1 cellular context compared by ENCODE assay signal in the genomic region with DNA sequence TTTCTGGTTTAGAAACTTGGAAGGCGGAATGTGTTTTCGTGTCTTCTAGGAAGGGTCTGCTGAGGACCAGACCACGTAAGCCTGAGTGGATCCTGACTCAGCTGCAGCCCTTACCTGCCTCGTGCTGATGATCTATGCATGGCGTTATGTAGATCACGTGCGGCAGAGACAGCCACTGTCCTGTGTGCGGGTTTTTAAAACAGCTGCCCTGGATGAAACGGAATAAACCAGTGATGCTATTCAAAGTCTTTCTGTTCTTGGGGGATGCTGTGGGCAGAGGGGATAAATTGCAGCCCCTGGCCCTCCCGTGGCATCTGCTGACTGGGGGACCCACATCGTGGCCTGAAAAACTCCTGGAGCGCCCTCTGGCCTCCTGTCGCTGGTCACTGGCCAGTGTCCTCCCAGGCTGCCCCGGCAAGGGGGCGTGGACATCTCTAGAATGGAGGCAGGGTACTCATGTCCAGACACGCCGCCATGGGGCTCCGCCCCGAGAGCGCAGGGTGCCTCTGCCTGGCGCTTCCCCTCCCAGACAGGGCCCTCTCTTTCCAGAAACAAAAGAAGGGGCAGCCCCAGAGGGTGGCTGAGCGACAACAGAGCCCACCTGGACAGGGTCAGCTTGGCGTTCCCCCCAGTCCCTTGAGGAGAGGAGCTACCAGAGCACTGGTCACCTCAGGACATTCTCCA.
TF ChIP-seq lines count a peak whose summit lies in the region.

No MANE protein-coding gene starts in this region.

TF ChIP-seq in GM23338, 12 proteins besides CTCF, POLR2A, EP300 and RAD21:
- TF ChIP-seq, protein P1, sequence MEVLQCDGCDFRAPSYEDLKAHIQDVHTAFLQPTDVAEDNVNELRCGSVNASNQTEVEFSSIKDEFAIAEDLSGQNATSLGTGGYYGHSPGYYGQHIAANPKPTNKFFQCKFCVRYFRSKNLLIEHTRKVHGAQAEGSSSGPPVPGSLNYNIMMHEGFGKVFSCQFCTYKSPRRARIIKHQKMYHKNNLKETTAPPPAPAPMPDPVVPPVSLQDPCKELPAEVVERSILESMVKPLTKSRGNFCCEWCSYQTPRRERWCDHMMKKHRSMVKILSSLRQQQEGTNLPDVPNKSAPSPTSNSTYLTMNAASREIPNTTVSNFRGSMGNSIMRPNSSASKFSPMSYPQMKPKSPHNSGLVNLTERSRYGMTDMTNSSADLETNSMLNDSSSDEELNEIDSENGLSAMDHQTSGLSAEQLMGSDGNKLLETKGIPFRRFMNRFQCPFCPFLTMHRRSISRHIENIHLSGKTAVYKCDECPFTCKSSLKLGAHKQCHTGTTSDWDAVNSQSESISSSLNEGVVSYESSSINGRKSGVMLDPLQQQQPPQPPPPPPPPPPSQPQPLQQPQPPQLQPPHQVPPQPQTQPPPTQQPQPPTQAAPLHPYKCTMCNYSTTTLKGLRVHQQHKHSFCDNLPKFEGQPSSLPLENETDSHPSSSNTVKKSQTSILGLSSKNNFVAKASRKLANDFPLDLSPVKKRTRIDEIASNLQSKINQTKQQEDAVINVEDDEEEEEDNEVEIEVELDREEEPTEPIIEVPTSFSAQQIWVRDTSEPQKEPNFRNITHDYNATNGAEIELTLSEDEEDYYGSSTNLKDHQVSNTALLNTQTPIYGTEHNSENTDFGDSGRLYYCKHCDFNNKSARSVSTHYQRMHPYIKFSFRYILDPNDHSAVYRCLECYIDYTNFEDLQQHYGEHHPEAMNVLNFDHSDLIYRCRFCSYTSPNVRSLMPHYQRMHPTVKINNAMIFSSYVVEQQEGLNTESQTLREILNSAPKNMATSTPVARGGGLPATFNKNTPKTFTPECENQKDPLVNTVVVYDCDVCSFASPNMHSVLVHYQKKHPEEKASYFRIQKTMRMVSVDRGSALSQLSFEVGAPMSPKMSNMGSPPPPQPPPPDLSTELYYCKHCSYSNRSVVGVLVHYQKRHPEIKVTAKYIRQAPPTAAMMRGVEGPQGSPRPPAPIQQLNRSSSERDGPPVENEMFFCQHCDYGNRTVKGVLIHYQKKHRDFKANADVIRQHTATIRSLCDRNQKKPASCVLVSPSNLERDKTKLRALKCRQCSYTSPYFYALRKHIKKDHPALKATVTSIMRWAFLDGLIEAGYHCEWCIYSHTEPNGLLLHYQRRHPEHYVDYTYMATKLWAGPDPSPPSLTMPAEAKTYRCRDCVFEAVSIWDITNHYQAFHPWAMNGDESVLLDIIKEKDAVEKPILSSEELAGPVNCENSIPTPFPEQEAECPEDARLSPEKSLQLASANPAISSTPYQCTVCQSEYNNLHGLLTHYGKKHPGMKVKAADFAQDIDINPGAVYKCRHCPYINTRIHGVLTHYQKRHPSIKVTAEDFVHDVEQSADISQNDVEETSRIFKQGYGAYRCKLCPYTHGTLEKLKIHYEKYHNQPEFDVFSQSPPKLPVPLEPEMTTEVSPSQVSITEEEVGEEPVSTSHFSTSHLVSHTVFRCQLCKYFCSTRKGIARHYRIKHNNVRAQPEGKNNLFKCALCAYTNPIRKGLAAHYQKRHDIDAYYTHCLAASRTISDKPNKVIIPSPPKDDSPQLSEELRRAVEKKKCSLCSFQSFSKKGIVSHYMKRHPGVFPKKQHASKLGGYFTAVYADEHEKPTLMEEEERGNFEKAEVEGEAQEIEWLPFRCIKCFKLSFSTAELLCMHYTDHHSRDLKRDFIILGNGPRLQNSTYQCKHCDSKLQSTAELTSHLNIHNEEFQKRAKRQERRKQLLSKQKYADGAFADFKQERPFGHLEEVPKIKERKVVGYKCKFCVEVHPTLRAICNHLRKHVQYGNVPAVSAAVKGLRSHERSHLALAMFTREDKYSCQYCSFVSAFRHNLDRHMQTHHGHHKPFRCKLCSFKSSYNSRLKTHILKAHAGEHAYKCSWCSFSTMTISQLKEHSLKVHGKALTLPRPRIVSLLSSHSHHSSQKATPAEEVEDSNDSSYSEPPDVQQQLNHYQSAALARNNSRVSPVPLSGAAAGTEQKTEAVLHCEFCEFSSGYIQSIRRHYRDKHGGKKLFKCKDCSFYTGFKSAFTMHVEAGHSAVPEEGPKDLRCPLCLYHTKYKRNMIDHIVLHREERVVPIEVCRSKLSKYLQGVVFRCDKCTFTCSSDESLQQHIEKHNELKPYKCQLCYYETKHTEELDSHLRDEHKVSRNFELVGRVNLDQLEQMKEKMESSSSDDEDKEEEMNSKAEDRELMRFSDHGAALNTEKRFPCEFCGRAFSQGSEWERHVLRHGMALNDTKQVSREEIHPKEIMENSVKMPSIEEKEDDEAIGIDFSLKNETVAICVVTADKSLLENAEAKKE (CRISPR knock-in tag; IDR thresholded peaks at IDR 0.05) = no peak
- TF ChIP-seq STAT1 (IDR thresholded peaks at IDR 0.05; ENCODE audit: unreplicated experiment) (no peak), ZNF331 (CRISPR knock-in tag; IDR thresholded peaks at IDR 0.05; ENCODE audit: low read depth) (no peak), NANOG (IDR thresholded peaks at IDR 0.05; ENCODE audit: borderline replicate concordance) (no peak), EZH2 (IDR thresholded peaks at IDR 0.05; ENCODE audit: low read depth, unreplicated experiment) (no peak), CREB1 (CRISPR knock-in tag; IDR thresholded peaks at IDR 0.05; ENCODE audit: low read depth) (no peak), POLR2AphosphoS5 (IDR thresholded peaks at IDR 0.05; ENCODE audit: low read depth) (no peak; the same call in none of the 2 replicates), JUNB (IDR thresholded peaks at IDR 0.05; ENCODE audit: unreplicated experiment) (no peak), EZH2phosphoT487 (IDR thresholded peaks at IDR 0.05; ENCODE audit: unreplicated experiment) (no peak), ZNF114 (CRISPR knock-in tag; IDR thresholded peaks at IDR 0.05) (no peak)
- TF ChIP-seq, protein P2, sequence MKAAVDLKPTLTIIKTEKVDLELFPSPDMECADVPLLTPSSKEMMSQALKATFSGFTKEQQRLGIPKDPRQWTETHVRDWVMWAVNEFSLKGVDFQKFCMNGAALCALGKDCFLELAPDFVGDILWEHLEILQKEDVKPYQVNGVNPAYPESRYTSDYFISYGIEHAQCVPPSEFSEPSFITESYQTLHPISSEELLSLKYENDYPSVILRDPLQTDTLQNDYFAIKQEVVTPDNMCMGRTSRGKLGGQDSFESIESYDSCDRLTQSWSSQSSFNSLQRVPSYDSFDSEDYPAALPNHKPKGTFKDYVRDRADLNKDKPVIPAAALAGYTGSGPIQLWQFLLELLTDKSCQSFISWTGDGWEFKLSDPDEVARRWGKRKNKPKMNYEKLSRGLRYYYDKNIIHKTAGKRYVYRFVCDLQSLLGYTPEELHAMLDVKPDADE (IDR thresholded peaks at IDR 0.05) = no peak
- TF ChIP-seq, protein P3, sequence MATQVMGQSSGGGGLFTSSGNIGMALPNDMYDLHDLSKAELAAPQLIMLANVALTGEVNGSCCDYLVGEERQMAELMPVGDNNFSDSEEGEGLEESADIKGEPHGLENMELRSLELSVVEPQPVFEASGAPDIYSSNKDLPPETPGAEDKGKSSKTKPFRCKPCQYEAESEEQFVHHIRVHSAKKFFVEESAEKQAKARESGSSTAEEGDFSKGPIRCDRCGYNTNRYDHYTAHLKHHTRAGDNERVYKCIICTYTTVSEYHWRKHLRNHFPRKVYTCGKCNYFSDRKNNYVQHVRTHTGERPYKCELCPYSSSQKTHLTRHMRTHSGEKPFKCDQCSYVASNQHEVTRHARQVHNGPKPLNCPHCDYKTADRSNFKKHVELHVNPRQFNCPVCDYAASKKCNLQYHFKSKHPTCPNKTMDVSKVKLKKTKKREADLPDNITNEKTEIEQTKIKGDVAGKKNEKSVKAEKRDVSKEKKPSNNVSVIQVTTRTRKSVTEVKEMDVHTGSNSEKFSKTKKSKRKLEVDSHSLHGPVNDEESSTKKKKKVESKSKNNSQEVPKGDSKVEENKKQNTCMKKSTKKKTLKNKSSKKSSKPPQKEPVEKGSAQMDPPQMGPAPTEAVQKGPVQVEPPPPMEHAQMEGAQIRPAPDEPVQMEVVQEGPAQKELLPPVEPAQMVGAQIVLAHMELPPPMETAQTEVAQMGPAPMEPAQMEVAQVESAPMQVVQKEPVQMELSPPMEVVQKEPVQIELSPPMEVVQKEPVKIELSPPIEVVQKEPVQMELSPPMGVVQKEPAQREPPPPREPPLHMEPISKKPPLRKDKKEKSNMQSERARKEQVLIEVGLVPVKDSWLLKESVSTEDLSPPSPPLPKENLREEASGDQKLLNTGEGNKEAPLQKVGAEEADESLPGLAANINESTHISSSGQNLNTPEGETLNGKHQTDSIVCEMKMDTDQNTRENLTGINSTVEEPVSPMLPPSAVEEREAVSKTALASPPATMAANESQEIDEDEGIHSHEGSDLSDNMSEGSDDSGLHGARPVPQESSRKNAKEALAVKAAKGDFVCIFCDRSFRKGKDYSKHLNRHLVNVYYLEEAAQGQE (IDR thresholded peaks at IDR 0.05; ENCODE audit: unreplicated experiment) = no peak
